In genomic region chr1:178565586-178565985, GRCh38 we compare ENCODE assay signal across 28 cellular contexts. TPM values are rescaled to one million over a fixed set of nuclear protein-coding genes. Genes with fewer than 3 reads are reported as not detected.
A peak's percentile ranks its signal among the peaks of the same experiment; 100 is the strongest.
DNase-seq lines count a peak whose midpoint lies in the region; ATAC-seq lines count a peak whose summit lies in the region.
"Had no signal": no experiment of that assay in that cellular context is flagged by ENCODE, and none has a peak within 500 bp of the region (broad histone marks: within the 10 kb centered on the region; RNA-seq: fewer than 3 reads in every experiment).

No MANE protein-coding gene starts in this region.

- intact Hi-C loops in left ventricle myocardium superior (cut with micrococcal nuclease) (loop anchor here (10.0 kb wide), 1 partner anchor 179 kb away; no protein-coding TSS in a partner anchor), right cardiac atrium (cut with DNase I) (no loop called here)

- no peaks in the 10 kb centered on the region for H3K4me1 ChIP-seq in right cardiac atrium (ENCODE audit: control insufficient read depth, insufficient read depth, low read length)
- no peaks in the 10 kb centered on the region for H3K4me1 ChIP-seq in SJCRH30

- H3K36me3 ChIP-seq in SJCRH30: no peaks in the 10 kb centered on the region

- DNase-seq in left ventricle myocardium superior (no peak), right cardiac atrium (no peak), LHCN-M2 (ENCODE audit: low read depth) (peak; percentile 30), myocyte (ENCODE audit: low read depth) (peak; percentile 82), NCI-H1092 (lab: John Stamatoyannopoulos, UW) (no peak), SJCRH30 (no peak), germinal center (ENCODE audit: low spot score) (no peak)
- DNase-seq: AML-193; C1 segment of cervical spinal cord; CD4-positive, alpha-beta memory T cell; COR-L47; DMS53; GOT3; Karpas-422; NCI-H1105; NCI-H1436 treated with DMSO at 0.1 percent for 48 hours; NCI-H2029; NCI-H446; NCI-H526; NCI-H82; NK-92 treated with Interleukin-12 subunit alpha and Interleukin-12 subunit beta, amount 100 ng/mL, for 24 hours; PC-3 had no signal

- H3K27ac ChIP-seq in right cardiac atrium (ENCODE audit: low read length) (no peak overlapping the region), SJCRH30 (no peak overlapping the region)

- no peaks in the 10 kb centered on the region for H3K9me3 ChIP-seq in right cardiac atrium (ENCODE audit: control insufficient read depth, low read length)
- no peaks in the 10 kb centered on the region for H3K9me3 ChIP-seq in SJCRH30 (replicated peaks)

- H3K27me3 ChIP-seq in right cardiac atrium (ENCODE audit: control insufficient read depth, insufficient read depth) (no peaks in the 10 kb centered on the region), SJCRH30 (no peaks in the 10 kb centered on the region)

- peak; percentile 34 for ATAC-seq in left ventricle myocardium superior
- no peak for ATAC-seq in right cardiac atrium
- ATAC-seq: HCT116, PC-3 had no signal

- WGBS in right cardiac atrium: 75% methylated on average over 3 of the region's 3 CpGs

- no peak overlapping the region for H3K4me3 ChIP-seq in right cardiac atrium (ENCODE audit: low read length)
- no peak overlapping the region for H3K4me3 ChIP-seq in SJCRH30

RNA-seq across cellular contexts. Expression of gene TEX35, which starts 52.7 kb away (rescaled TPM):
- total RNA-seq in left ventricle myocardium superior (not detected), right cardiac atrium (under 1 TPM in 3 of 4 donors, not detected in 1; 0.20 to 0.49 (median 0.26) TPM), LHCN-M2 (2014; rRNA removed) (0.11 TPM in 1 of 2 replicates, not detected in the other), myocyte (not detected in 2 replicates)
- polyA plus RNA-seq in right cardiac atrium: 0.23 TPM
- not detected for polyA plus RNA-seq in LHCN-M2 (2012)
- not detected for polyA plus RNA-seq in myocyte (2012)
- total RNA-seq in SJCRH30 (2014; rRNA removed; shearing (Covaris generic)): not detected in 2 replicates
- total RNA-seq: CD4-positive, alpha-beta memory T cell; Daoy; HT-29; M059J; PC-3; Right ventricle myocardium inferior; SK-MEL-5 had no signal

Comparison
In these comparisons a context has a peak if more than half of its experiments do, and no peak if none do; other contexts are left out.
1. DNase-seq: peak in LHCN-M2 (single experiment) and myocyte (single experiment); none in left ventricle myocardium superior (single experiment), right cardiac atrium (0 of 3), NCI-H1092 (single experiment), SJCRH30 (0 of 2) and germinal center (single experiment).